Comparison of ENCODE assay signal across 10 cellular contexts in the genomic region with DNA sequence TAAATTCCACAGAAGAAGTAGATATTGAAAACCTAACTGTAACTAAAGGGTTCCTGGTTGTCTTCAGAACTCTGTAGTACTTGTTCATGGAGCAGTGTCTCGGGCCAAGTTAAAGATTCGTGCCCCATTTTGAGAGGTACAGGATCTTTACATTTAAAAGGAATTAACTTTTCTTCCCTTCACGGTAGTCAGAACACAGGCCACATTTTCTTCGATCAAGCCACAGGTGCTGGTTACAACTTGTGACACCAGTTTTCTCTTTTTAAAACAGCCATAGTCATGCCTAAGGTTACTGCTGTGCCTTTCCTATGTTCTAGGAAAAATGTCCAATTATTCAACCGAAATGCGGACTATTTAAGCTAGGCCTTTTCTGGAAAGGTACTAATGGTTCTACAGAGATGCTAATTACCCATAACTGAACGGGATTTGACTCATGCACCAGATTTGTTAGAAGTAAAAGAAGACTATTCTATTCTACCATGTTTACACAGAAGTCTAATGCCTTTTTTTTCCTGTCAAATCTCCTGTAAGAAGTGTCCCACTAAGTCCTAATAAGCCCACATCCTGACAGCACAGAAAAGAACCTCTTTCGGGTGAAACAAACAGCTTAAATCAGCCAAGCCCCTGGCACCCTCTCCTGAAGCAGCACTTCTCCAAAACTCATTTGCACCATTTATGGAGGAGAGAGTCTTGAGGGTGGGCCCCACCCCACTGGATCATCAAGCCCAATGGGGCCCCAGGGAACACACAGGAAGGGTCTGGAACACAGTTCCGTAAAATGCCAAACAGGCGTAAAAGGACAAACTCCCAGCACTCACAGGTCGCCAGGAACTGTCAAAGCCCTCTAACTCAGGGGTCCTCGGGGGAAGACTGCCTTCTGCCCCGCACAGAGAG. TPM values are rescaled to one million over a fixed set of nuclear protein-coding genes. Genes with fewer than 3 reads are reported as not detected.
DNase-seq lines count a peak whose midpoint lies in the region; ATAC-seq and TF ChIP-seq lines count a peak whose summit lies in the region.
"Had no signal": no experiment of that assay in that cellular context is flagged by ENCODE, and none has a peak within 500 bp of the region (broad histone marks: within the 10 kb centered on the region; RNA-seq: fewer than 3 reads in every experiment).

No MANE protein-coding gene starts in this region.

- H3K4me2 ChIP-seq in SK-N-SH: no peak overlapping the region

- intact Hi-C loops in CD4-positive, alpha-beta T cell (cut with DNase I, micrococcal nuclease): loop anchor here in 1 of 2 experiments (10.0 kb wide), 1 partner anchor 194 kb away; no protein-coding TSS in a partner anchor

- no peaks in the 10 kb centered on the region for H3K9me3 ChIP-seq in CD4-positive, alpha-beta T cell (ENCODE audit: control insufficient read depth, low read length)
- H3K9me3 ChIP-seq in endodermal cell (ENCODE audit: control insufficient read depth, low read length) (no peaks in the 10 kb centered on the region), neutrophil (no peaks in the 10 kb centered on the region), SK-N-SH (no peaks in the 10 kb centered on the region)

- TF ChIP-seq RAD21 in SK-N-SH (IDR thresholded peaks at IDR 0.05; ENCODE audit: low read length): no peak

- H3K9me2 ChIP-seq in SK-N-SH: no peaks in the 10 kb centered on the region

- no peaks in the 10 kb centered on the region for H3K79me2 ChIP-seq in SK-N-SH (ENCODE audit: insufficient read depth)

- peak overlapping the region; percentile 97 for H3K4me3 ChIP-seq in endodermal cell (ENCODE audit: low read length)
- peak overlapping the region; percentile 78 to 87 for H3K4me3 ChIP-seq in neutrophil (ENCODE audit: low read depth in 1 of 2, low read length in 1 of 2)
- H3K4me3 ChIP-seq in SK-N-SH (ENCODE audit: low read depth in 2 of 2, low read length in 1 of 2): no peak overlapping the region

- no peak for TF ChIP-seq CTCF in CD4-positive, alpha-beta T cell (IDR thresholded peaks at IDR 0.05)
- TF ChIP-seq CTCF in endodermal cell (conservative IDR thresholded peaks at IDR 0.05) (no peak), neutrophil (IDR thresholded peaks at IDR 0.05) (no peak), SK-N-SH (IDR thresholded peaks at IDR 0.05) (no peak)

- H3K36me3 Mint-ChIP-seq in CD4-positive, alpha-beta T cell (ENCODE audit: low read depth): peaks cover 11% of the 10 kb centered on the region
- no peaks in the 10 kb centered on the region for H3K36me3 Mint-ChIP-seq in endodermal cell (ENCODE audit: low read depth)

- peak overlapping the region; percentile 39 for H3K9ac ChIP-seq in endodermal cell (ENCODE audit: extremely low read depth, low read length, poor library complexity, severe bottlenecking)
- no peak overlapping the region for H3K9ac ChIP-seq in SK-N-SH

- TF ChIP-seq EP300 in SK-N-SH (IDR thresholded peaks at IDR 0.05; ENCODE audit: borderline replicate concordance in 1 of 2, low read depth in 1 of 2, low read length in 1 of 2): no peak

- peak overlapping the region; percentile 50 for H3K27ac Mint-ChIP-seq in CD4-positive, alpha-beta T cell
- H3K27ac Mint-ChIP-seq in endodermal cell: no peak overlapping the region

- H3K27me3 Mint-ChIP-seq in CD4-positive, alpha-beta T cell: no peaks in the 10 kb centered on the region
- peaks cover 12% of the 10 kb centered on the region for H3K27me3 Mint-ChIP-seq in endodermal cell (ENCODE audit: insufficient read depth)

- POLR2A ChIA-PET in CD4-positive, alpha-beta T cell (lab: Charles Lee): interaction anchor here (0.5 to 2.7 kb wide), 4 partner anchors 8 to 196 kb away, joined by 3 to 19 read pairs (median 4); no protein-coding TSS in a partner anchor
- POLR2A ChIA-PET in SK-N-SH (lab: Yijun Ruan, JAX): interaction anchor here (0.7 kb wide), 1 partner anchor 194 kb away, joined by 7 read pairs; no protein-coding TSS in a partner anchor

- H2AFZ ChIP-seq in SK-N-SH (ENCODE audit: low read depth): no peak overlapping the region

- 9 to 15% methylated on average over 5 to 13 of the region's 13 CpGs for WGBS in endodermal cell (ENCODE audit: insufficient coverage in 1 of 2, insufficient read length in 1 of 2), 2 experiments
- 83% methylated on average over 12 of the region's 13 CpGs for WGBS in SK-N-SH (ENCODE audit: low lambda C conversion rate)

- no peak for ATAC-seq in CD4-positive, alpha-beta T cell (ENCODE audit: poor library complexity)
- no peak for ATAC-seq in HG03139 (IDR thresholded peaks at IDR 0.05; ENCODE audit: unreplicated experiment)
- ATAC-seq: foreskin keratinocyte had no signal

- H3K36me3 ChIP-seq in endodermal cell (ENCODE audit: control insufficient read depth, insufficient read depth, low read length) (no peaks in the 10 kb centered on the region), neutrophil (no peaks in the 10 kb centered on the region), SK-N-SH (replicated peaks in 1 of 2; ENCODE audit: control insufficient read depth in 1 of 2, insufficient read depth in 2 of 2, low read length in 1 of 2) (no peaks in the 10 kb centered on the region)

- CTCF ChIA-PET in CD4-positive, alpha-beta T cell (lab: Charles Lee): no interaction called here
- CTCF ChIA-PET in SK-N-SH (lab: Yijun Ruan, JAX): interaction anchor here (1.7 kb wide), 1 partner anchor 245 kb away, joined by 3 read pairs; no protein-coding TSS in a partner anchor

- H3K27me3 ChIP-seq in CD4-positive, alpha-beta T cell (ENCODE audit: control insufficient read depth, insufficient read depth, low read length): no peaks in the 10 kb centered on the region
- no peaks in the 10 kb centered on the region for H3K27me3 ChIP-seq in endodermal cell (ENCODE audit: control insufficient read depth, insufficient read depth, low read length, poor library complexity, severe bottlenecking)
- no peaks in the 10 kb centered on the region for H3K27me3 ChIP-seq in neutrophil
- H3K27me3 ChIP-seq in SK-N-SH (ENCODE audit: insufficient read depth): peaks cover 42% of the 10 kb centered on the region

- H3K4me1 Mint-ChIP-seq in CD4-positive, alpha-beta T cell (ENCODE audit: low read depth): peaks cover 88% of the 10 kb centered on the region
- peaks cover 68% of the 10 kb centered on the region for H3K4me1 Mint-ChIP-seq in endodermal cell

- H3K4me1 ChIP-seq in endodermal cell (ENCODE audit: control insufficient read depth, insufficient read depth, low read length) (peaks cover 31% of the 10 kb centered on the region), neutrophil (ENCODE audit: control insufficient read depth in 1 of 2, insufficient read depth in 1 of 2, low read depth in 1 of 2, low read length in 1 of 2) (peaks cover 40 to 52% of the 10 kb centered on the region in 2 experiments), SK-N-SH (ENCODE audit: control insufficient read depth in 1 of 2, insufficient read depth in 2 of 2, low read depth in 1 of 2, low read length in 1 of 2) (peaks cover 0 to 6% of the 10 kb centered on the region in 2 experiments; a peak in 1 of 4 replicates)
- H3K4me1 ChIP-seq: foreskin keratinocyte had no signal

- H3F3A ChIP-seq in SK-N-SH (replicated peaks; ENCODE audit: insufficient read depth): no peaks in the 10 kb centered on the region

- no peaks in the 10 kb centered on the region for H4K20me1 ChIP-seq in SK-N-SH (ENCODE audit: insufficient read depth)

- H3K27ac ChIP-seq in CD4-positive, alpha-beta T cell (ENCODE audit: low read depth, low read length): no peak overlapping the region
- no peak overlapping the region for H3K27ac ChIP-seq in endodermal cell (ENCODE audit: low read depth, low read length)
- peak overlapping the region; percentile 84 for H3K27ac ChIP-seq in neutrophil
- H3K27ac ChIP-seq in SK-N-SH (ENCODE audit: low read depth in 2 of 2, low read length in 1 of 2): no peak overlapping the region
- H3K27ac ChIP-seq: foreskin keratinocyte, HL-60 had no signal

- H3K9me3 Mint-ChIP-seq in CD4-positive, alpha-beta T cell: no peaks in the 10 kb centered on the region
- H3K9me3 Mint-ChIP-seq in endodermal cell: no peaks in the 10 kb centered on the region

- DNase-seq in CD4-positive, alpha-beta T cell: no peak
- DNase-seq in NCI-H69 (lab: John Stamatoyannopoulos, UW) (peak; percentile 52), endodermal cell (peak; percentile 59), NCI-H2196 (lab: John Stamatoyannopoulos, UW; ENCODE audit: unreplicated experiment) (no peak), DMS153 (lab: John Stamatoyannopoulos, UW) (no peak), SK-N-SH (no peak)

- H3K4me3 Mint-ChIP-seq in CD4-positive, alpha-beta T cell: peak overlapping the region; percentile 97
- peak overlapping the region; percentile 92 for H3K4me3 Mint-ChIP-seq in endodermal cell

TF ChIP-seq in SK-N-SH, 30 proteins besides CTCF, POLR2A, EP300 and RAD21 (continues in another document):
- no peak for TF ChIP-seq POLR2AphosphoS5 (IDR thresholded peaks at IDR 0.05; ENCODE audit: low read depth, low read length)
- TF ChIP-seq USF2 (IDR thresholded peaks at IDR 0.05; ENCODE audit: borderline replicate concordance, low read depth, low read length): no peak
- TF ChIP-seq MEF2A (IDR thresholded peaks at IDR 0.05; ENCODE audit: borderline replicate concordance, low read depth): no peak
- TF ChIP-seq, protein P1, sequence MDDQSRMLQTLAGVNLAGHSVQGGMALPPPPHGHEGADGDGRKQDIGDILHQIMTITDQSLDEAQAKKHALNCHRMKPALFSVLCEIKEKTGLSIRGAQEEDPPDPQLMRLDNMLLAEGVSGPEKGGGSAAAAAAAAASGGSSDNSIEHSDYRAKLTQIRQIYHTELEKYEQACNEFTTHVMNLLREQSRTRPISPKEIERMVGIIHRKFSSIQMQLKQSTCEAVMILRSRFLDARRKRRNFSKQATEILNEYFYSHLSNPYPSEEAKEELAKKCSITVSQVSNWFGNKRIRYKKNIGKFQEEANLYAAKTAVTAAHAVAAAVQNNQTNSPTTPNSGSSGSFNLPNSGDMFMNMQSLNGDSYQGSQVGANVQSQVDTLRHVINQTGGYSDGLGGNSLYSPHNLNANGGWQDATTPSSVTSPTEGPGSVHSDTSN (IDR thresholded peaks at IDR 0.05): no peak
- TF ChIP-seq GATA2 (CRISPR knock-in tag; IDR thresholded peaks at IDR 0.05): no peak
- TF ChIP-seq RFX5 (IDR thresholded peaks at IDR 0.05; ENCODE audit: low read length): no peak
- TF ChIP-seq SIN3A (IDR thresholded peaks at IDR 0.05; ENCODE audit: borderline replicate concordance, low read depth, low read length): no peak

RNA-seq across cellular contexts. Expression of gene LRIG1, which starts 1.9 kb away (rescaled TPM):
- 10 to 100 TPM; 30.1 to 33.1 TPM for total RNA-seq in CD4-positive, alpha-beta T cell
- total RNA-seq in endodermal cell: 10 to 100 TPM; 37.5 to 42.3 TPM
- polyA plus RNA-seq in endodermal cell (2013, experiment 1 of 2): 119 TPM
- polyA plus RNA-seq in endodermal cell (2013, experiment 2 of 2): 96.5 TPM
- 1.5 and 1.7 TPM in 2 replicates for polyA plus RNA-seq in SK-N-SH (2012; rRNA removed)
- 1.5 and 1.9 TPM in 2 replicates for polyA plus RNA-seq in SK-N-SH (2012; cell fraction: cytosol; rRNA removed)
- polyA plus RNA-seq in SK-N-SH (2012; cell fraction: nucleus; rRNA removed): 2.5 and 2.9 TPM in 2 replicates

Comparison
In these comparisons a context has a peak if more than half of its experiments do, and no peak if none do; other contexts are left out.
1. DNase-seq: peak in NCI-H69 (single experiment) and endodermal cell (single experiment); none in CD4-positive, alpha-beta T cell (0 of 10), NCI-H2196 (single experiment), DMS153 (single experiment) and SK-N-SH (single experiment).
2. H3K4me3 ChIP-seq: peak in endodermal cell (single experiment) and neutrophil (2 of 2); none in SK-N-SH (0 of 2).